ENCODE assay signal across 1 cellular context in the genomic region with DNA sequence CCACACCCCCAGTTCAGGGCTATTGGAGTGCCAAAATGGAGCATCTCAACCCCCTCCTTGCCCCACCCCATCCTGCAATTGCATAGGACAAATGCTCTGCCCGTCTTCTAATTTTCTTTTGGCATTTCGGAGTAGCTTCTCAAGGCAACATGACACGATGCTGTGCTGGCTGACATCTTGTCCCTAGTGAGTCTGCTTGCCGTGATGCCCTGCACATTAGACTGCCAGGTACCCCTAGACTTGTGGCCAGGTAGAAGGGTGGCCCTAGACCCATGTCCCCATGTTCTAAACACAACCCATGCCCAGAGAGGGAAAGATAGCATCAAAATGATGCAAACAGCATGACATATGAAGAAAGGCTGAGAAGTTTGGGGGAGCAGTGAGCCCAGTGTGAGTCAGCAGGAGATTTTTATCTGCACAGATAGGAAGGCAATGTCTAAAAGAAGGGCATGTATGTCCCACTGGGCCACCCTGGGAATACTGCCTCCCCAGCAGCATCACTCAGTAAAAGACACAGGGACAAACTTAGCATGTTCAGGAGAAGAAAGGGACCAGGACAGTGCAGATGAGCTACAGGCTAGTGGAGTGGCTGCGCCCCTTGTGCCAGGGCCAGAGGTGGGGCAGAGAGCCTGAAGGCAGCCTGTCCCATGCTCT.
TF ChIP-seq lines count a peak whose summit lies in the region.

No MANE protein-coding gene starts in this region.

TF ChIP-seq in K562, 482 proteins besides CTCF, POLR2A, EP300 and RAD21 (continued from another document):
- TF ChIP-seq, protein P1, sequence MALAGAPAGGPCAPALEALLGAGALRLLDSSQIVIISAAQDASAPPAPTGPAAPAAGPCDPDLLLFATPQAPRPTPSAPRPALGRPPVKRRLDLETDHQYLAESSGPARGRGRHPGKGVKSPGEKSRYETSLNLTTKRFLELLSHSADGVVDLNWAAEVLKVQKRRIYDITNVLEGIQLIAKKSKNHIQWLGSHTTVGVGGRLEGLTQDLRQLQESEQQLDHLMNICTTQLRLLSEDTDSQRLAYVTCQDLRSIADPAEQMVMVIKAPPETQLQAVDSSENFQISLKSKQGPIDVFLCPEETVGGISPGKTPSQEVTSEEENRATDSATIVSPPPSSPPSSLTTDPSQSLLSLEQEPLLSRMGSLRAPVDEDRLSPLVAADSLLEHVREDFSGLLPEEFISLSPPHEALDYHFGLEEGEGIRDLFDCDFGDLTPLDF (CRISPR knock-in tag; IDR thresholded peaks at IDR 0.05) = no peak
- peak; percentile 91 for TF ChIP-seq HDAC8 (tag; IDR thresholded peaks at IDR 0.05)
- TF ChIP-seq TBL1XR1 (IDR thresholded peaks at IDR 0.05; ENCODE audit: low read length in 2 of 2) = peak in 1 of 2 experiments; percentile 54; a peak in 1 of 4 replicates
- peak; percentile 88 for TF ChIP-seq ZNF644 (tag; IDR thresholded peaks at IDR 0.05; ENCODE audit: low read depth)
- TF ChIP-seq KLF6 (CRISPR knock-in tag; IDR thresholded peaks at IDR 0.05; ENCODE audit: borderline replicate concordance) = peak; percentile 87; the same call in 1 of the 2 replicates
- 0 out of 2 replicates have a peak, but pooled peaks have one; percentile 24 for TF ChIP-seq DEAF1 (CRISPR knock-in tag; IDR thresholded peaks at IDR 0.05)
- 0 out of 2 replicates have a peak, but pooled peaks have one; percentile 9 for TF ChIP-seq ZNF668 (CRISPR knock-in tag; IDR thresholded peaks at IDR 0.05)
- no peak for TF ChIP-seq NR2C2 (CRISPR knock-in tag; IDR thresholded peaks at IDR 0.05)
- peak; percentile 61 for TF ChIP-seq NR2C2 (tag; IDR thresholded peaks at IDR 0.05)
- TF ChIP-seq ATF3 (IDR thresholded peaks at IDR 0.05) = peak; percentile 97
- peak; percentile 67 for TF ChIP-seq ATF3 (CRISPR knock-in tag; conservative IDR thresholded peaks at IDR 0.05)
- TF ChIP-seq NFATC3 (IDR thresholded peaks at IDR 0.05) = no peak
- peak; percentile 70; the same call in 1 of the 2 replicates for TF ChIP-seq ERF (CRISPR knock-in tag; IDR thresholded peaks at IDR 0.05)
